19 cellular contexts compared by ENCODE assay signal in the genomic region with DNA sequence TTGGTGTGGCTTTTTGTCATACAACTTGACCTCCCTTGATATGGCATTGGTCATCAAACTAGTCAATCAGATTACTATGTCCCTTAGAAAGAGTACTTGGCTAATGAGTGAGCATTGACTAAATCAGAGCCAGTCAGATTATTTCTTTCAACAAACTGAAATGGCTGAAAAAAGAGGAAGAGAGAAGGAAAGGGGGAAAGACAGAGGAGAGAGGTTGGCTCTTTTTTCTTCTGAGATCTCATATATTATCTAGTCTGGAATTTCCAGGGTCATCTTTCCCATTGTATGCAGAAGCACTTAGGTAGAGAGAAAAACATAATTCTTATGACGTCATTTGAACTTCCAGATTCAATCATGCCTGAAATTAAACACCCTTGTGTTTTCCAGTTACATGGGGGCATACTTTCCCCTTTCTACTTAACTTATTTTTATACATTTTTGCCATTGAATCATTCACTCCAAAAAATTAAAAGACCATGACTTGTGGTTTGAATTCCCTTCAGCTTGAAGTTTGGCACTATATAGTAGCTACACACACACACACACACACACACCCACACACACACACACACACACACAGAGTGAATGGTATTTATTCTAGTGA.
DNase-seq lines count a peak whose midpoint lies in the region; ATAC-seq and TF ChIP-seq lines count a peak whose summit lies in the region.
"Had no signal": no experiment of that assay in that cellular context is flagged by ENCODE, and none has a peak within 500 bp of the region (broad histone marks: within the 10 kb centered on the region; RNA-seq: fewer than 3 reads in every experiment).

No MANE protein-coding gene starts in this region.

- H3K4me1 Mint-ChIP-seq in mesothelial cell of epicardium: peaks cover 28% of the 10 kb centered on the region

- H3K36me3 Mint-ChIP-seq in mesothelial cell of epicardium: no peaks in the 10 kb centered on the region
- H3K36me3 Mint-ChIP-seq: natural killer cell treated with Interleukin-12 subunit alpha and Interleukin-12 subunit beta and Interleukin-15 and Interleukin-18, amount 100 ng/mL, for 72 hours had no signal

- H3K27ac ChIP-seq in substantia nigra (ENCODE audit: low read depth, low read length, poor library complexity, severe bottlenecking) (no peak overlapping the region), testis (no peak overlapping the region)
- H3K27ac ChIP-seq: BLaER1 treated with 17β-estradiol and CSF1 and Interleukin-3, amounts not matched to agents 10 nM and 100 nM; colonic mucosa; spleen; upper lobe of left lung had no signal

- in situ Hi-C loops in astrocyte of the spinal cord (cut with HindIII; ENCODE audit: low sequenced_read_pairs): no loop called here

- ATAC-seq in GM18868 (IDR thresholded peaks at IDR 0.05; ENCODE audit: unreplicated experiment) (peak; percentile 37), HG02885 (IDR thresholded peaks at IDR 0.05; ENCODE audit: poor library complexity, unreplicated experiment) (peak; percentile 36), HG02571 (IDR thresholded peaks at IDR 0.05; ENCODE audit: unreplicated experiment) (no peak), GM21367 (IDR thresholded peaks at IDR 0.05; ENCODE audit: unreplicated experiment) (no peak)
- ATAC-seq: HCT116; natural killer cell treated with Interleukin-12 subunit alpha and Interleukin-12 subunit beta and Interleukin-15 and Interleukin-18, amount 100 ng/mL, for 72 hours; Right ventricle myocardium inferior had no signal

- no peaks in the 10 kb centered on the region for H3K36me3 ChIP-seq in testis (ENCODE audit: low read depth, missing control alignments)
- H3K36me3 ChIP-seq: BLaER1 treated with 17β-estradiol and CSF1 and Interleukin-3, amounts not matched to agents 10 nM and 100 nM; colonic mucosa; spleen; upper lobe of left lung had no signal

- no peaks in the 10 kb centered on the region for H3K4me1 ChIP-seq in testis
- H3K4me1 ChIP-seq: BLaER1 treated with 17β-estradiol and CSF1 and Interleukin-3, amounts not matched to agents 10 nM and 100 nM; colonic mucosa; spleen; upper lobe of left lung had no signal

- no peaks in the 10 kb centered on the region for H3K9me3 ChIP-seq in testis
- H3K9me3 ChIP-seq: BLaER1 treated with 17β-estradiol and CSF1 and Interleukin-3, amounts not matched to agents 10 nM and 100 nM; colonic mucosa; spleen; upper lobe of left lung had no signal

- no peak overlapping the region for H3K4me3 Mint-ChIP-seq in mesothelial cell of epicardium
- H3K4me3 Mint-ChIP-seq: natural killer cell treated with Interleukin-12 subunit alpha and Interleukin-12 subunit beta and Interleukin-15 and Interleukin-18, amount 100 ng/mL, for 72 hours had no signal

- DNase-seq in astrocyte of the spinal cord (ENCODE audit: low read depth, low spot score): peak; percentile 71
- no peak for DNase-seq in mesothelial cell of epicardium (ENCODE audit: low spot score in 2 of 2, unreplicated experiment in 2 of 2)
- no peak for DNase-seq in substantia nigra (lab: John Stamatoyannopoulos, UW)
- no peak for DNase-seq in testis
- DNase-seq: activated gamma-delta T cell treated with Interleukin-2 at 50 U/mL for 16 hours, anterior cingulate cortex, colonic mucosa, NCI-H1417 treated with DMSO at 0.1 percent for 48 hours, spleen, T-helper 2 cell, upper lobe of left lung had no signal

- no peaks in the 10 kb centered on the region for H3K27me3 Mint-ChIP-seq in mesothelial cell of epicardium (ENCODE audit: low read depth)
- H3K27me3 Mint-ChIP-seq: natural killer cell treated with Interleukin-12 subunit alpha and Interleukin-12 subunit beta and Interleukin-15 and Interleukin-18, amount 100 ng/mL, for 72 hours had no signal

- no peak for TF ChIP-seq POLR2A in testis (IDR thresholded peaks at IDR 0.05)

- H3K9me3 Mint-ChIP-seq in mesothelial cell of epicardium: no peaks in the 10 kb centered on the region

- peak overlapping the region; percentile 60 for H3K27ac Mint-ChIP-seq in mesothelial cell of epicardium
- H3K27ac Mint-ChIP-seq: natural killer cell treated with Interleukin-12 subunit alpha and Interleukin-12 subunit beta and Interleukin-15 and Interleukin-18, amount 100 ng/mL, for 72 hours had no signal

- no peaks in the 10 kb centered on the region for H3K27me3 ChIP-seq in testis
- H3K27me3 ChIP-seq: BLaER1 treated with 17β-estradiol and CSF1 and Interleukin-3, amounts not matched to agents 10 nM and 100 nM; colonic mucosa; upper lobe of left lung had no signal

- intact Hi-C loops in testis (cut with DNase I; ENCODE audit: low total_unique reads): no loop called here

- H3K4me3 ChIP-seq in astrocyte of the spinal cord (ENCODE audit: low read depth, low read length): no peak overlapping the region
- no peak overlapping the region for H3K4me3 ChIP-seq in testis
- H3K4me3 ChIP-seq: BLaER1 treated with 17β-estradiol and CSF1 and Interleukin-3, amounts not matched to agents 10 nM and 100 nM; colonic mucosa; spleen; upper lobe of left lung had no signal

- TF ChIP-seq CTCF in astrocyte of the spinal cord (IDR thresholded peaks at IDR 0.05; ENCODE audit: low read depth, low read length) (no peak), mesothelial cell of epicardium (IDR thresholded peaks at IDR 0.05; ENCODE audit: unreplicated experiment) (no peak), testis (IDR thresholded peaks at IDR 0.05) (no peak)

- WGBS in testis, 2 donors: 81% methylated on average over 1 of the region's 1 CpG

Comparison
In these comparisons a context has a peak if more than half of its experiments do, and no peak if none do; other contexts are left out.
1. ATAC-seq: peak in GM18868 (single experiment) and HG02885 (single experiment); none in HG02571 (single experiment) and GM21367 (single experiment).